Comparison of ENCODE assay signal across 14 cellular contexts in the genomic region with DNA sequence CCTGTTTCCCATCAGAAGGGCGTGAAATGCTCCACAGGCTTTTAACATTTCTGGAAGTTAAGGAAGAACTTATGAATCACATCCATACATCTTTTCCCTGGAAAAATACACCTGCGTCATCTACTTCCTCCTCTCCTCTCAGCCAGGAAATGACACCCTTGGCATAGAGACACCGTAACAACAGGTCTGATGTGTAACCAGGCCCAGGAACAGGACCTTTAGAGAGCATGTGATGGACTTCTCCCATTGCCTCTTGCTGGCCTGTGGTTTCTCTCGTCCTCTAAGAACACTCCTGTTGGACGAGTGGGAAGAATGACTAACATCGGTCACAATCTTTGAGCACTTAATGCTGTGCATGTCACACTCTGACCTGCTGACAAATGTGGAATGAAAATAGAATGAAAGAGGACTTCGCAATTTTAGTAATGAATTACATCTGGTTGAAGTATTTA. TPM values are rescaled to one million over a fixed set of nuclear protein-coding genes. Genes with fewer than 3 reads are reported as not detected.
A peak's percentile ranks its signal among the peaks of the same experiment; 100 is the strongest.
DNase-seq lines count a peak whose midpoint lies in the region; ATAC-seq and TF ChIP-seq lines count a peak whose summit lies in the region.
"Had no signal": no experiment of that assay in that cellular context is flagged by ENCODE, and none has a peak within 500 bp of the region (broad histone marks: within the 10 kb centered on the region; RNA-seq: fewer than 3 reads in every experiment).

No MANE protein-coding gene starts in this region.

- H3K9me3 Mint-ChIP-seq in activated CD4-positive, alpha-beta memory T cell treated with anti-CD3 and anti-CD28 coated beads, Interleukin-2, amount 10 ng/mL, durations not matched to agents 7 days and 5 days = no peaks in the 10 kb centered on the region
- H3K9me3 Mint-ChIP-seq: activated naive CD4-positive, alpha-beta T cell treated with anti-CD3 and anti-CD28 coated beads, Interleukin-2, amount 10 ng/mL, durations not matched to agents 7 days and 5 days; endodermal cell had no signal

- H3K27me3 ChIP-seq in cardiac muscle cell = no peaks in the 10 kb centered on the region
- no peaks in the 10 kb centered on the region for H3K27me3 ChIP-seq in sigmoid colon

- H3K9me3 ChIP-seq in cardiac muscle cell (ENCODE audit: low read depth) (no peaks in the 10 kb centered on the region), sigmoid colon (no peaks in the 10 kb centered on the region)

- no peaks in the 10 kb centered on the region for H3K36me3 Mint-ChIP-seq in activated CD4-positive, alpha-beta memory T cell treated with anti-CD3 and anti-CD28 coated beads, Interleukin-2, amount 10 ng/mL, durations not matched to agents 7 days and 5 days (ENCODE audit: low read depth)
- H3K36me3 Mint-ChIP-seq: activated naive CD4-positive, alpha-beta T cell treated with anti-CD3 and anti-CD28 coated beads, Interleukin-2, amount 10 ng/mL, durations not matched to agents 7 days and 5 days had no signal

- CTCF ChIA-PET in HEK293T (lab: Yijun Ruan, JAX) = no interaction called here
- CTCF ChIA-PET in activated CD4-positive, alpha-beta memory T cell treated with anti-CD3 and anti-CD28 coated beads, Interleukin-2, amount 10 ng/mL, durations not matched to agents 7 days and 5 days (lab: Charles Lee) = no interaction called here

- H3K36me3 ChIP-seq in cardiac muscle cell = no peaks in the 10 kb centered on the region
- no peaks in the 10 kb centered on the region for H3K36me3 ChIP-seq in sigmoid colon

- H3K4me1 Mint-ChIP-seq in activated CD4-positive, alpha-beta memory T cell treated with anti-CD3 and anti-CD28 coated beads, Interleukin-2, amount 10 ng/mL, durations not matched to agents 7 days and 5 days = no peaks in the 10 kb centered on the region
- H3K4me1 Mint-ChIP-seq: activated naive CD4-positive, alpha-beta T cell treated with anti-CD3 and anti-CD28 coated beads, Interleukin-2, amount 10 ng/mL, durations not matched to agents 7 days and 5 days; endodermal cell had no signal

- intact Hi-C loops in sigmoid colon (cut with DNase I) = no loop called here

- H3K27ac Mint-ChIP-seq in activated CD4-positive, alpha-beta memory T cell treated with anti-CD3 and anti-CD28 coated beads, Interleukin-2, amount 10 ng/mL, durations not matched to agents 7 days and 5 days = no peak overlapping the region
- H3K27ac Mint-ChIP-seq: activated naive CD4-positive, alpha-beta T cell treated with anti-CD3 and anti-CD28 coated beads, Interleukin-2, amount 10 ng/mL, durations not matched to agents 7 days and 5 days; endodermal cell had no signal

- TF ChIP-seq EP300 in sigmoid colon (IDR thresholded peaks at IDR 0.05) = no peak

- H3K4me1 ChIP-seq in cardiac muscle cell (ENCODE audit: low read depth) = peaks cover 21% of the 10 kb centered on the region
- peaks cover 0 to 8% (median 5%) of the 10 kb centered on the region in 4 donors for H3K4me1 ChIP-seq in sigmoid colon

- WGBS in sigmoid colon, 2 donors = 86 to 89% methylated on average over 7 of the region's 7 CpGs

- H3K4me3 ChIP-seq in astrocyte of the spinal cord (ENCODE audit: low read depth, low read length) (no peak overlapping the region), cardiac muscle cell (no peak overlapping the region), sigmoid colon (no peak overlapping the region)
- H3K4me3 ChIP-seq: GM12878 had no signal

- POLR2A ChIA-PET in HEK293T (lab: Yijun Ruan, JAX) = no interaction called here
- POLR2A ChIA-PET in activated CD4-positive, alpha-beta memory T cell treated with anti-CD3 and anti-CD28 coated beads, Interleukin-2, amount 10 ng/mL, durations not matched to agents 7 days and 5 days (lab: Charles Lee) = no interaction called here

- DNase-seq in ELR (ENCODE audit: low read depth) (peak; percentile 59), astrocyte of the spinal cord (ENCODE audit: low read depth, low spot score) (peak; percentile 88), cardiac muscle cell (ENCODE audit: low read depth in 1 of 2, low spot score in 1 of 2) (peak; percentile 46 to 65), sigmoid colon (peak; percentile 81), NCI-H748 treated with DMSO at 0.1 percent for 48 hours (lab: John Stamatoyannopoulos, UW) (no peak), HEK293T (ENCODE audit: extremely low spot score) (no peak)
- no peak for DNase-seq in activated CD4-positive, alpha-beta memory T cell treated with anti-CD3 and anti-CD28 coated beads, Interleukin-2, amount 10 ng/mL, durations not matched to agents 7 days and 5 days
- DNase-seq: activated naive CD4-positive, alpha-beta T cell treated with anti-CD3 and anti-CD28 coated beads, Interleukin-2, amount 10 ng/mL, durations not matched to agents 7 days and 5 days; endodermal cell; NCI-H1092; NCI-H82 had no signal

- peaks cover 2% of the 10 kb centered on the region for H3K27me3 Mint-ChIP-seq in activated CD4-positive, alpha-beta memory T cell treated with anti-CD3 and anti-CD28 coated beads, Interleukin-2, amount 10 ng/mL, durations not matched to agents 7 days and 5 days
- H3K27me3 Mint-ChIP-seq: activated naive CD4-positive, alpha-beta T cell treated with anti-CD3 and anti-CD28 coated beads, Interleukin-2, amount 10 ng/mL, durations not matched to agents 7 days and 5 days had no signal

- peak overlapping the region; percentile 78 for H3K27ac ChIP-seq in cardiac muscle cell
- H3K27ac ChIP-seq in sigmoid colon = peak overlapping the region in 2 of 4 donors; percentile 29 to 49
- H3K27ac ChIP-seq: HL-60 had no signal

- ATAC-seq in HG03342 (IDR thresholded peaks at IDR 0.05; ENCODE audit: unreplicated experiment) = no peak
- ATAC-seq: GM12878 had no signal

- no peak for TF ChIP-seq POLR2A in sigmoid colon (IDR thresholded peaks at IDR 0.05)

- H3K4me3 Mint-ChIP-seq in activated CD4-positive, alpha-beta memory T cell treated with anti-CD3 and anti-CD28 coated beads, Interleukin-2, amount 10 ng/mL, durations not matched to agents 7 days and 5 days = no peak overlapping the region
- H3K4me3 Mint-ChIP-seq: activated naive CD4-positive, alpha-beta T cell treated with anti-CD3 and anti-CD28 coated beads, Interleukin-2, amount 10 ng/mL, durations not matched to agents 7 days and 5 days; endodermal cell had no signal

- in situ Hi-C loops in astrocyte of the spinal cord (cut with HindIII; ENCODE audit: low sequenced_read_pairs) = no loop called here

- no peak for TF ChIP-seq CTCF in astrocyte of the spinal cord (IDR thresholded peaks at IDR 0.05; ENCODE audit: low read depth, low read length)
- TF ChIP-seq CTCF in cardiac muscle cell (IDR thresholded peaks at IDR 0.05; ENCODE audit: low read depth, low read length) = no peak
- TF ChIP-seq CTCF in sigmoid colon (IDR thresholded peaks at IDR 0.05) = no peak

TF ChIP-seq in HEK293T, 16 proteins besides CTCF, POLR2A, EP300 and RAD21:
- no peak for TF ChIP-seq NFRKB (IDR thresholded peaks at IDR 0.05)
- TF ChIP-seq L3MBTL2 (conservative IDR thresholded peaks at IDR 0.05) = no peak
- TF ChIP-seq BHLHE40 (IDR thresholded peaks at IDR 0.05; ENCODE audit: borderline replicate concordance) = no peak
- TF ChIP-seq ELF4 (IDR thresholded peaks at IDR 0.05) = no peak
- TF ChIP-seq HDGF (IDR thresholded peaks at IDR 0.05; ENCODE audit: borderline replicate concordance) = no peak
- no peak for TF ChIP-seq SP1 (IDR thresholded peaks at IDR 0.05)
- no peak for TF ChIP-seq TARDBP (IDR thresholded peaks at IDR 0.05)
TF ChIP-seq in HEK293T: peak in this region for 0.

RNA-seq across cellular contexts. Expression of a gene that starts 28.5 kb away (rescaled TPM):
- total RNA-seq in cardiac muscle cell (334 and 513 TPM in 2 replicates), sigmoid colon (100 to 1,000 TPM in 3 of 4 donors, 10 to 100 TPM in 1; 71.7 to 182 (median 132) TPM)
- polyA plus RNA-seq in cardiac muscle cell (34.9 and 76.6 TPM in 2 replicates), sigmoid colon (10 to 100 TPM; 26.4 to 57.7 (median 35.5) TPM)
- total RNA-seq in activated CD4-positive, alpha-beta memory T cell treated with anti-CD3 and anti-CD28 coated beads, Interleukin-2, amount 10 ng/mL, durations not matched to agents 7 days and 5 days = 100 to 1,000 TPM; 121 to 127 TPM

Comparison
In these comparisons a context has a peak if more than half of its experiments do, and no peak if none do; other contexts are left out.
1. DNase-seq: peak in ELR (single experiment), astrocyte of the spinal cord (single experiment), cardiac muscle cell (2 of 2) and sigmoid colon (single experiment); none in NCI-H748 treated with DMSO at 0.1 percent for 48 hours (single experiment), HEK293T (single experiment) and activated CD4-positive, alpha-beta memory T cell treated with anti-CD3 and anti-CD28 coated beads, Interleukin-2, amount 10 ng/mL, durations not matched to agents 7 days and 5 days (single experiment).